In genomic region chr22:38415561-38416321, GRCh38 we compare ENCODE assay signal across 1 cellular context.
TF ChIP-seq lines count a peak whose summit lies in the region.

No MANE protein-coding gene starts in this region.

TF ChIP-seq in H1, 55 proteins besides CTCF, POLR2A, EP300 and RAD21 (continued from another document):
- peak; percentile 48; the same call in 1 of the 2 replicates for TF ChIP-seq E2F6 (IDR thresholded peaks at IDR 0.05)
- TF ChIP-seq MAFK (IDR thresholded peaks at IDR 0.05; ENCODE audit: low read depth, low read length): no peak
- TF ChIP-seq ATF3 (IDR thresholded peaks at IDR 0.05; ENCODE audit: insufficient read depth, low read depth, low read length): no peak
- TF ChIP-seq TCF12 (IDR thresholded peaks at IDR 0.05; ENCODE audit: low read depth, low read length): 0 out of 2 replicates have a peak, but pooled peaks have one; percentile 9
- no peak for TF ChIP-seq POU5F1 (IDR thresholded peaks at IDR 0.05; ENCODE audit: low read depth, low read length)
- TF ChIP-seq GABPA (IDR thresholded peaks at IDR 0.05; ENCODE audit: borderline replicate concordance, insufficient read depth, low read length): peak; percentile 70; the same call in 1 of the 2 replicates
- no peak for TF ChIP-seq HDAC2 (IDR thresholded peaks at IDR 0.05; ENCODE audit: borderline replicate concordance in 1 of 2, low read depth in 2 of 2, low read length in 2 of 2)
- TF ChIP-seq HDAC6 (IDR thresholded peaks at IDR 0.05; ENCODE audit: low read depth, low read length): no peak
- TF ChIP-seq USF2 (IDR thresholded peaks at IDR 0.05; ENCODE audit: low read length): no peak
- peak; percentile 24; the same call in 1 of the 2 replicates for TF ChIP-seq KDM1A (IDR thresholded peaks at IDR 0.05; ENCODE audit: borderline replicate concordance, low read length)
- peak; percentile 60 for TF ChIP-seq MAX (IDR thresholded peaks at IDR 0.05)
- no peak for TF ChIP-seq SAP30 (IDR thresholded peaks at IDR 0.05; ENCODE audit: insufficient read depth, insufficient replicate concordance, low read length)
